Comparison of ENCODE assay signal across 24 cellular contexts in genomic region chr5:133809801-133810200, GRCh38.
"Had no signal": no experiment of that assay in that cellular context is flagged by ENCODE, and none has a peak within 500 bp of the region (broad histone marks: within the 10 kb centered on the region; RNA-seq: fewer than 3 reads in every experiment).

No MANE protein-coding gene starts in this region.

- H3K27ac ChIP-seq: coronary artery, dorsolateral prefrontal cortex, esophagus squamous epithelium, foreskin keratinocyte, gastroesophageal sphincter, heart left ventricle, hepatocyte, left lung, lower lobe of right lung had no signal

- ATAC-seq: foreskin keratinocyte, gastroesophageal sphincter, heart left ventricle, left colon, left lung, left ventricle myocardium superior, lower lobe of right lung, mucosa of descending colon had no signal

- H3K4me3 Mint-ChIP-seq: immature natural killer cell, memory B cell, mesothelial cell of epicardium, naive B cell had no signal

- H3K4me1 Mint-ChIP-seq: immature natural killer cell, memory B cell, mesothelial cell of epicardium had no signal

- DNase-seq: dermis blood vessel endothelial cell; dorsolateral prefrontal cortex; effector CD4-positive, alpha-beta T cell; effector memory CD4-positive, alpha-beta T cell; esophagus squamous epithelium; foreskin keratinocyte; heart left ventricle; hypothalamus; immature natural killer cell; islet precursor cell; kidney; kidney glomerular epithelial cell; left colon; left lung; left ventricle myocardium superior; lower lobe of right lung; mammary epithelial cell; mucosa of descending colon; naive B cell had no signal

- H3K27ac Mint-ChIP-seq: immature natural killer cell, memory B cell, mesothelial cell of epicardium had no signal

- H3K36me3 ChIP-seq: esophagus squamous epithelium, gastroesophageal sphincter, heart left ventricle, left lung, lower lobe of right lung had no signal

- H3K27me3 ChIP-seq: hepatocyte had no signal

- H3K4me3 ChIP-seq: coronary artery, dorsolateral prefrontal cortex, esophagus squamous epithelium, gastroesophageal sphincter, heart left ventricle, hepatocyte, left lung, lower lobe of right lung, mucosa of descending colon had no signal

- H3K9me3 Mint-ChIP-seq: immature natural killer cell, memory B cell, mesothelial cell of epicardium had no signal

- H3K4me1 ChIP-seq: gastroesophageal sphincter, heart left ventricle, left lung, lower lobe of right lung had no signal

- H3K9me3 ChIP-seq: esophagus squamous epithelium, gastroesophageal sphincter, heart left ventricle, left lung, lower lobe of right lung, mucosa of descending colon had no signal

- H3K36me3 Mint-ChIP-seq: immature natural killer cell, memory B cell, mesothelial cell of epicardium had no signal
